8 cellular contexts compared by ENCODE assay signal in genomic region chr12:31326689-31327659, GRCh38. TPM values are rescaled to one million over a fixed set of nuclear protein-coding genes. Genes with fewer than 3 reads are reported as not detected.
DNase-seq lines count a peak whose midpoint lies in the region; ATAC-seq, FAIRE-seq and TF ChIP-seq lines count a peak whose summit lies in the region.

No MANE protein-coding gene starts in this region.

- H3K27me3 Mint-ChIP-seq in chondrocyte (ENCODE audit: low read depth), result no peaks in the 10 kb centered on the region
- H3K27me3 Mint-ChIP-seq in naive thymus-derived CD8-positive, alpha-beta T cell, result no peaks in the 10 kb centered on the region

- no peaks in the 10 kb centered on the region for H3K9me3 Mint-ChIP-seq in chondrocyte (ENCODE audit: low read depth)
- no peaks in the 10 kb centered on the region for H3K9me3 Mint-ChIP-seq in naive thymus-derived CD8-positive, alpha-beta T cell

- no peak overlapping the region for H3K56ac ChIP-seq in IMR-90 (ENCODE audit: extremely low read depth, insufficient read depth, low read length)

- no peak overlapping the region for H3K27ac ChIP-seq in IMR-90 (ENCODE audit: insufficient read depth, low read length)

- peak overlapping the region; percentile 77 for H3K4me2 ChIP-seq in IMR-90 (ENCODE audit: low read depth, low read length)

- peaks cover 0 to 21% of the 10 kb centered on the region in 2 experiments; a peak in 3 of 4 replicates for H3K79me1 ChIP-seq in IMR-90 (ENCODE audit: low read depth in 1 of 2, low read length in 2 of 2)

- no peak overlapping the region; the same call in 2 of the 3 replicates for H2BK15ac ChIP-seq in IMR-90 (ENCODE audit: low read depth, low read length)

- TF ChIP-seq RAD21 in IMR-90 (IDR thresholded peaks at IDR 0.05; ENCODE audit: low read length), result no peak

- no peak overlapping the region for H2AFZ ChIP-seq in IMR-90 (replicated peaks; ENCODE audit: low read length, poor library complexity)

- no peak for TF ChIP-seq CTCF in BJ (IDR thresholded peaks at IDR 0.05; ENCODE audit: insufficient read depth, low read depth, low read length)
- TF ChIP-seq CTCF in IMR-90 (conservative IDR thresholded peaks at IDR 0.05; ENCODE audit: low read depth, low read length), result no peak
- no peak for TF ChIP-seq CTCF in chondrocyte (IDR thresholded peaks at IDR 0.05)
- no peak for TF ChIP-seq CTCF in GM13977 (IDR thresholded peaks at IDR 0.05; ENCODE audit: extremely low read depth, insufficient read depth, missing control alignments)

- H2BK5ac ChIP-seq in IMR-90 (ENCODE audit: low read depth, low read length, poor library complexity, severe bottlenecking), result no peak overlapping the region

- no peak overlapping the region for H3K9ac ChIP-seq in IMR-90 (ENCODE audit: low read depth, low read length)

- no peak for ATAC-seq in IMR-90 (ENCODE audit: low read depth)
- ATAC-seq in naive thymus-derived CD8-positive, alpha-beta T cell, result no peak
- no peak for ATAC-seq in HG02642 (IDR thresholded peaks at IDR 0.05; ENCODE audit: poor library complexity, unreplicated experiment)
- ATAC-seq in HG02884 (IDR thresholded peaks at IDR 0.05; ENCODE audit: unreplicated experiment), result no peak

- dilution Hi-C loops in IMR-90 (cut with HindIII; ENCODE audit: low sequenced_read_pairs, unreplicated experiment), result no loop called here

- no peaks in the 10 kb centered on the region for H3K36me3 Mint-ChIP-seq in chondrocyte (ENCODE audit: low read depth)
- no peaks in the 10 kb centered on the region for H3K36me3 Mint-ChIP-seq in naive thymus-derived CD8-positive, alpha-beta T cell

- 0 out of 2 replicates have a peak overlapping the region, but pooled peaks have one; percentile 20 for H3K23ac ChIP-seq in IMR-90 (ENCODE audit: low read depth, low read length)

- no peak overlapping the region for H3K18ac ChIP-seq in IMR-90 (ENCODE audit: low read depth, low read length)

- no CpG with 5 or more reads among the region's 20 CpGs for WGBS in IMR-90 (ENCODE audit: extremely low coverage in 2 of 2, insufficient read length in 1 of 2), 2 experiments

- H3K4me1 ChIP-seq in IMR-90 (ENCODE audit: control insufficient read depth, insufficient read depth, low read length), result no peaks in the 10 kb centered on the region; the same call in 1 of the 2 replicates

- no peak overlapping the region for H2BK120ac ChIP-seq in IMR-90 (ENCODE audit: low read depth, low read length)

- no peak overlapping the region for H2AK5ac ChIP-seq in IMR-90 (ENCODE audit: low read depth, low read length)

- FAIRE-seq in frontal cortex (lab: Jason Lieb, UNC), result no peak

- TF ChIP-seq POLR2A in IMR-90 (IDR thresholded peaks at IDR 0.05; ENCODE audit: low read depth, low read length), result no peak

- H3K27ac Mint-ChIP-seq in chondrocyte (ENCODE audit: unreplicated experiment), result peak overlapping the region; percentile 84
- H3K27ac Mint-ChIP-seq in naive thymus-derived CD8-positive, alpha-beta T cell, result peak overlapping the region in 9 of 10 donors; percentile 78 to 99 (median 96)

- H3K27me3 ChIP-seq in BJ (ENCODE audit: control insufficient read depth, insufficient read depth, low read length), result no peaks in the 10 kb centered on the region; the same call in 1 of the 2 replicates
- no peaks in the 10 kb centered on the region; the same call in 1 of the 2 replicates for H3K27me3 ChIP-seq in IMR-90 (ENCODE audit: control insufficient read depth, insufficient read depth, low read length)

- in situ Hi-C loops in IMR-90 (cut with MboI; ENCODE audit: low sequenced_read_pairs) (no loop called here), GM13977 (cut with MboI; ENCODE audit: low pct_unique_long_range_greater_than_20kb, low sequenced_read_pairs, unreplicated experiment) (no loop called here)

- H2BK20ac ChIP-seq in IMR-90 (ENCODE audit: low read depth, low read length), result no peak overlapping the region

- no peak overlapping the region for H3K14ac ChIP-seq in IMR-90 (replicated peaks; ENCODE audit: low read depth, low read length)

- no TSS peak for BruUV-seq in IMR-90 (replicated peaks; lab: Mats Ljungman, UMichigan)

- peak overlapping the region; percentile 92 for H3K4me3 Mint-ChIP-seq in chondrocyte (ENCODE audit: unreplicated experiment)
- peak overlapping the region; percentile 84 to 99 (median 93) for H3K4me3 Mint-ChIP-seq in naive thymus-derived CD8-positive, alpha-beta T cell

- no peak overlapping the region for H2AK9ac ChIP-seq in IMR-90 (replicated peaks; ENCODE audit: low read depth, low read length, poor library complexity)

- no peak overlapping the region for H4K5ac ChIP-seq in IMR-90 (ENCODE audit: low read depth, low read length)

- intact Hi-C loops in IMR-90 (cut with micrococcal nuclease), result loop anchor here (2.0 to 5.0 kb wide), 2 partner anchors 40 to 76 kb away; no protein-coding TSS in a partner anchor

- no peak overlapping the region for H4K91ac ChIP-seq in IMR-90 (ENCODE audit: insufficient read depth, low read depth, low read length)

- peaks cover 30% of the 10 kb centered on the region for H3K4me1 Mint-ChIP-seq in chondrocyte (ENCODE audit: low read depth)
- peaks cover 12 to 29% (median 21%) of the 10 kb centered on the region in 4 donors for H3K4me1 Mint-ChIP-seq in naive thymus-derived CD8-positive, alpha-beta T cell

- no peaks in the 10 kb centered on the region for H3K9me1 ChIP-seq in IMR-90 (ENCODE audit: insufficient read depth, low read length)

- POLR2A ChIA-PET in BJ (lab: Charles Lee) (interaction anchor here (0.6 to 0.7 kb wide), 2 partner anchors 37 to 851 kb away, joined by 3 read pairs; no protein-coding TSS in a partner anchor), IMR-90 (lab: Charles Lee; ENCODE audit: unreplicated experiment) (interaction anchor here (0.5 to 0.6 kb wide), 2 partner anchors 10 to 49 kb away, joined by 4 read pairs; no protein-coding TSS in a partner anchor)
- POLR2A ChIA-PET in naive thymus-derived CD8-positive, alpha-beta T cell (lab: Charles Lee), result interaction anchor here (0.7 to 1.1 kb wide), 4 partner anchors 28 to 1429 kb away, joined by 3 read pairs; partner anchors contain the start of gene YARS2

- H3K36me3 ChIP-seq in BJ (ENCODE audit: control insufficient read depth, insufficient read depth, low read length) (no peaks in the 10 kb centered on the region), IMR-90 (ENCODE audit: control insufficient read depth, insufficient read depth, low read length) (no peaks in the 10 kb centered on the region)

- H3K4me3 ChIP-seq in BJ (ENCODE audit: low read depth, low read length) (peak overlapping the region; percentile 66), IMR-90 (ENCODE audit: insufficient read depth, low read depth, low read length) (peak overlapping the region; percentile 51; the same call in 1 of the 2 replicates)

- no peak for DNase-seq in BJ (ENCODE audit: low read depth)
- DNase-seq in IMR-90, result no peak
- DNase-seq in chondrocyte (ENCODE audit: low spot score), result no peak
- peak in 1 of 10 donors; percentile 6 for DNase-seq in naive thymus-derived CD8-positive, alpha-beta T cell
- no peak for DNase-seq in GM13977 (ENCODE audit: low spot score)
- no peak for DNase-seq in frontal cortex (ENCODE audit: low spot score in 2 of 2)

- H4K20me1 ChIP-seq in IMR-90 (ENCODE audit: insufficient read depth, low read length), result peaks cover 5% of the 10 kb centered on the region; the same call in 1 of the 2 replicates

- CTCF ChIA-PET in BJ (lab: Yijun Ruan, JAX) (interaction anchor here (0.7 to 1.2 kb wide), 2 partner anchors 27 to 37 kb away, joined by 3 read pairs; no protein-coding TSS in a partner anchor), IMR-90 (lab: Yijun Ruan, JAX) (no interaction called here)

- H3K9me3 ChIP-seq in IMR-90 (ENCODE audit: control insufficient read depth, insufficient read depth, low read length), result no peaks in the 10 kb centered on the region

- H4K8ac ChIP-seq in IMR-90 (ENCODE audit: low read depth in 2 of 2, low read length in 2 of 2), result peak overlapping the region; percentile 49 to 68; a peak in 2 of 4 replicates

- no peak overlapping the region for H3K4ac ChIP-seq in IMR-90 (ENCODE audit: low read depth, low read length)

TF ChIP-seq in IMR-90, 13 proteins besides CTCF, POLR2A, EP300 and RAD21 (continues in another document):
- TF ChIP-seq USF2 (IDR thresholded peaks at IDR 0.05; ENCODE audit: low read depth, low read length) (no peak), BHLHE40 (IDR thresholded peaks at IDR 0.05; ENCODE audit: low read depth, low read length) (no peak), MAFK (IDR thresholded peaks at IDR 0.05; ENCODE audit: low read depth, low read length) (no peak), RFX5 (IDR thresholded peaks at IDR 0.05; ENCODE audit: low read depth, low read length) (no peak), SMC3 (IDR thresholded peaks at IDR 0.05; ENCODE audit: low read depth, low read length) (no peak), NFE2L2 (IDR thresholded peaks at IDR 0.05; ENCODE audit: low read depth, low read length) (no peak), RCOR1 (IDR thresholded peaks at IDR 0.05; ENCODE audit: insufficient replicate concordance, low read length) (no peak), CHD1 (IDR thresholded peaks at IDR 0.05; ENCODE audit: low read depth, low read length) (no peak)
- TF ChIP-seq, protein P1, sequence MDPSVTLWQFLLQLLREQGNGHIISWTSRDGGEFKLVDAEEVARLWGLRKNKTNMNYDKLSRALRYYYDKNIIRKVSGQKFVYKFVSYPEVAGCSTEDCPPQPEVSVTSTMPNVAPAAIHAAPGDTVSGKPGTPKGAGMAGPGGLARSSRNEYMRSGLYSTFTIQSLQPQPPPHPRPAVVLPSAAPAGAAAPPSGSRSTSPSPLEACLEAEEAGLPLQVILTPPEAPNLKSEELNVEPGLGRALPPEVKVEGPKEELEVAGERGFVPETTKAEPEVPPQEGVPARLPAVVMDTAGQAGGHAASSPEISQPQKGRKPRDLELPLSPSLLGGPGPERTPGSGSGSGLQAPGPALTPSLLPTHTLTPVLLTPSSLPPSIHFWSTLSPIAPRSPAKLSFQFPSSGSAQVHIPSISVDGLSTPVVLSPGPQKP (IDR thresholded peaks at IDR 0.05; ENCODE audit: borderline replicate concordance, low read depth, low read length), result no peak

RNA-seq across cellular contexts. Expression of gene SINHCAF, which starts 1.0 kb away (rescaled TPM):
- 6.6 and 11.5 TPM in 2 replicates for polyA plus RNA-seq in BJ (2011; rRNA removed)
- 4.7 and 4.9 TPM in 2 replicates for polyA minus RNA-seq in BJ (2011; rRNA and poly(A)+ RNA removed)
- 30.8 and 43.3 TPM in 2 replicates for total RNA-seq in IMR-90 (2012; rRNA removed)
- 14.5 and 21.6 TPM in 2 replicates for polyA plus RNA-seq in IMR-90 (2012; rRNA removed)
- 2.6 and 6.0 TPM in 2 replicates for polyA plus RNA-seq in IMR-90 (2012; cell fraction: cytosol; rRNA removed)
- polyA plus RNA-seq in IMR-90 (2012; cell fraction: nucleus; rRNA removed; ENCODE audit: low replicate concordance), result 1.9 and 14.5 TPM in 2 replicates
- 26.9 to 34.8 TPM (median 32.5 TPM) in 3 replicates for total RNA-seq in chondrocyte
- total RNA-seq in naive thymus-derived CD8-positive, alpha-beta T cell, result 10 to 100 TPM; 81.9 to 87.7 TPM
- polyA plus RNA-seq in naive thymus-derived CD8-positive, alpha-beta T cell, result 10 to 100 TPM; 51.3 to 69.9 (median 63.0) TPM
- 16.7 TPM for total RNA-seq in frontal cortex
